ENCODE assay signal across 8 cellular contexts in the genomic region with DNA sequence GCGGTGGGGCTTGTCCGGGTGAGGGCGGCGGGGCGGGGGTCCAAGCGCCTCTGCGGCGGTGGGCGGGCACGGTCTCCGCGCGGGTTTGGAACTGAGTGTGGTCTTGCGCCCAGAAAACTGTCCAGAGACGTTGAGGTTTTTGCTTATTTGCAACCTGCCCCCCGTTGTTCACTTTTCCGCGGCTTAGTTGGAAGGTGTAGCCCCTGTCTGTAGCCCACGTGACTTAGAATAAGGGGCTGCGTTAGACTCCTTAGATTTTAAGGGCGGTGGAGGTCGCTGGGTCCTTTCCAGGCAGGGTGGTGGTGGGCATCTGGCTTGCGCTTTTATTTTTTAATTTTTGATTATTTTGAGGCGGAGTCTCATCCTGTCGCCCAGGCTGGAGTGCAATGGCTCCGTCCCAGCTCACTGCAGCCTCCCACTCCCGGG. TPM values are rescaled to one million over a fixed set of nuclear protein-coding genes. Genes with fewer than 3 reads are reported as not detected.
DNase-seq lines count a peak whose midpoint lies in the region; FAIRE-seq and TF ChIP-seq lines count a peak whose summit lies in the region.

No MANE protein-coding gene starts in this region.

- H3K14ac ChIP-seq in H9 (ENCODE audit: insufficient read depth, low read length), result peak overlapping the region; percentile 97

- H3K36me3 ChIP-seq in SJSA1, result peaks cover 73% of the 10 kb centered on the region
- peaks cover 62% of the 10 kb centered on the region for H3K36me3 ChIP-seq in skeletal muscle satellite cell (ENCODE audit: insufficient read depth, low read length)

- no peak overlapping the region for H2BK120ac ChIP-seq in H9 (ENCODE audit: low read depth, low read length, poor library complexity, severe bottlenecking)

- H2BK20ac ChIP-seq in H9 (ENCODE audit: low read depth, low read length, poor library complexity, severe bottlenecking), result no peak overlapping the region

- no peak overlapping the region for H4K5ac ChIP-seq in H9 (ENCODE audit: insufficient read length, low read depth, low read length)

- H3K23me2 ChIP-seq in H9 (ENCODE audit: insufficient read length, low read depth, low read length, poor library complexity, severe bottlenecking), result peaks cover 5% of the 10 kb centered on the region

- H2AK5ac ChIP-seq in H9 (ENCODE audit: insufficient read length, low read length), result no peak overlapping the region

- H2BK12ac ChIP-seq in H9 (ENCODE audit: insufficient read length, low read depth, low read length), result no peak overlapping the region

- H4K8ac ChIP-seq in H9 (replicated peaks; ENCODE audit: insufficient read length, low read depth, low read length), result no peak overlapping the region

- no peak overlapping the region for H3K4ac ChIP-seq in H9 (ENCODE audit: low read depth, low read length)

- peak overlapping the region; percentile 84 to 95 (median 94) for H3K27ac Mint-ChIP-seq in H9

- peaks cover 0 to 20% of the 10 kb centered on the region in 2 experiments for H3K4me1 Mint-ChIP-seq in H9

- H3K56ac ChIP-seq in H9 (ENCODE audit: insufficient read length, low read depth, low read length), result no peak overlapping the region

- peak overlapping the region; percentile 61 for H3K18ac ChIP-seq in H9 (ENCODE audit: insufficient read length, low read depth, low read length)

- H3K36me3 Mint-ChIP-seq in H9 (ENCODE audit: insufficient read depth in 1 of 3, low read depth in 3 of 3), result peaks cover 32 to 58% (median 49%) of the 10 kb centered on the region in 3 experiments

- H3K27ac ChIP-seq in H9 (ENCODE audit: insufficient read length, low read depth, low read length) (no peak overlapping the region), SJSA1 (peak overlapping the region; percentile 95)

- H2BK15ac ChIP-seq in H9 (ENCODE audit: low read depth, low read length), result no peak overlapping the region

- peak overlapping the region; percentile 97 for H3K4me3 ChIP-seq in SJSA1
- H3K4me3 ChIP-seq in fibroblast of villous mesenchyme (ENCODE audit: low read depth, low read length), result peak overlapping the region; percentile 91
- peak overlapping the region; percentile 98 for H3K4me3 ChIP-seq in skeletal muscle satellite cell (ENCODE audit: low read length)

- TF ChIP-seq CTCF in H9 (conservative IDR thresholded peaks at IDR 0.05) (no peak), fibroblast of villous mesenchyme (IDR thresholded peaks at IDR 0.05; ENCODE audit: insufficient read depth, low read depth, low read length) (no peak)

- peaks cover 12% of the 10 kb centered on the region for H3K79me1 ChIP-seq in H9 (ENCODE audit: insufficient read depth, low read depth, low read length, poor library complexity, severe bottlenecking)

- H3K27me3 ChIP-seq in H9 (ENCODE audit: insufficient read depth, low read length) (no peaks in the 10 kb centered on the region), SJSA1 (replicated peaks) (no peaks in the 10 kb centered on the region), skeletal muscle satellite cell (ENCODE audit: control insufficient read depth, insufficient read depth, low read length) (no peaks in the 10 kb centered on the region)

- peak overlapping the region; percentile 96 to 98 for H3K4me3 Mint-ChIP-seq in H9

- peaks cover 11% of the 10 kb centered on the region; the same call in 1 of the 2 replicates for H3K79me2 ChIP-seq in H9 (ENCODE audit: insufficient read depth, low read length)

- H3K27me3 Mint-ChIP-seq in H9 (ENCODE audit: low read depth), result no peaks in the 10 kb centered on the region; the same call in 1 of the 2 replicates

- H2BK5ac ChIP-seq in H9 (ENCODE audit: insufficient read length, low read length), result no peak overlapping the region

- FAIRE-seq in GM19239 (lab: Jason Lieb, UNC), result no peak

- H3K4me2 ChIP-seq in H9 (ENCODE audit: insufficient read depth, insufficient read length, low read length), result peak overlapping the region; percentile 64
- H3K4me2 ChIP-seq in skeletal muscle satellite cell (ENCODE audit: low read length), result peak overlapping the region; percentile 99

- DNase-seq in H9, result no peak
- no peak for DNase-seq in SJSA1 (ENCODE audit: low read depth in 1 of 2, low spot score in 2 of 2)
- DNase-seq in fibroblast of villous mesenchyme (ENCODE audit: low read depth), result no peak
- DNase-seq in islet precursor cell, result no peak
- DNase-seq in AG08396 (ENCODE audit: low spot score), result no peak
- DNase-seq in GM03348 (ENCODE audit: low spot score), result no peak
- DNase-seq in GM19239 (ENCODE audit: insufficient read length, low spot score), result no peak

- H3K9me3 ChIP-seq in H9 (ENCODE audit: control insufficient read depth, low read depth, low read length) (no peaks in the 10 kb centered on the region), SJSA1 (replicated peaks) (no peaks in the 10 kb centered on the region), skeletal muscle satellite cell (replicated peaks; ENCODE audit: low read length) (no peaks in the 10 kb centered on the region)

- no CpG with 5 or more reads among the region's 27 CpGs for WGBS in H9 (ENCODE audit: extremely low coverage, insufficient read length, low lambda C conversion rate)

- H3K4me1 ChIP-seq in H9 (ENCODE audit: insufficient read depth, low read length) (no peaks in the 10 kb centered on the region), SJSA1 (replicated peaks) (peaks cover 12% of the 10 kb centered on the region), skeletal muscle satellite cell (ENCODE audit: control insufficient read depth, insufficient read depth, low read length) (peaks cover 25% of the 10 kb centered on the region)

- H2AFZ ChIP-seq in H9 (ENCODE audit: low read length), result no peak overlapping the region

- no peaks in the 10 kb centered on the region for H4K20me1 ChIP-seq in H9 (ENCODE audit: control insufficient read depth, insufficient read depth, insufficient read length)

- H3K9me3 Mint-ChIP-seq in H9, result no peaks in the 10 kb centered on the region

- H3K9ac ChIP-seq in H9 (ENCODE audit: extremely low read depth, insufficient read length, low read length), result peak overlapping the region; percentile 97
- H3K9ac ChIP-seq in skeletal muscle satellite cell (ENCODE audit: low read depth, low read length), result peak overlapping the region; percentile 99

- H4K91ac ChIP-seq in H9 (ENCODE audit: insufficient read length, low read depth, low read length), result no peak overlapping the region

- no peak overlapping the region for H3T11ph ChIP-seq in H9 (ENCODE audit: low read length)

- no peak overlapping the region for H3K23ac ChIP-seq in H9 (ENCODE audit: insufficient read length, low read depth, low read length)

RNA-seq across cellular contexts. Expression of gene RPS15, which starts 0.8 kb away (rescaled TPM):
- 1,628 and 1,677 TPM in 2 replicates for total RNA-seq in H9 (2021)
- 1,442 and 2,183 TPM in 2 replicates for total RNA-seq in SJSA1 (2014; rRNA removed; shearing (Covaris generic))
- total RNA-seq in fibroblast of villous mesenchyme, result 346 and 444 TPM in 2 replicates
- total RNA-seq in skeletal muscle satellite cell (2012; rRNA removed), result 803 and 928 TPM in 2 replicates

RNA-seq across cellular contexts. Expression of gene APC2, which starts 11.0 kb away (rescaled TPM):
- total RNA-seq in H9 (2021) (0.68 and 2.0 TPM in 2 replicates), fibroblast of villous mesenchyme (0.32 and 0.43 TPM in 2 replicates)
- total RNA-seq in SJSA1 (2014; rRNA removed; shearing (Covaris generic)), result 0.25 TPM in 1 of 2 replicates, not detected in the other
- total RNA-seq in skeletal muscle satellite cell (2012; rRNA removed), result under 0.01 and 0.51 TPM in 2 replicates

RNA-seq across cellular contexts. Expression of gene DAZAP1, which starts 31.6 kb away (rescaled TPM):
- total RNA-seq in H9 (2021) (255 and 265 TPM in 2 replicates), fibroblast of villous mesenchyme (54.4 and 61.7 TPM in 2 replicates)
- total RNA-seq in SJSA1 (2014; rRNA removed; shearing (Covaris generic)), result 92.9 and 131 TPM in 2 replicates
- 54.8 and 58.5 TPM in 2 replicates for total RNA-seq in skeletal muscle satellite cell (2012; rRNA removed)

RNA-seq across cellular contexts. Expression of gene GAMT, which starts 37.6 kb away (rescaled TPM):
- 26.6 and 27.4 TPM in 2 replicates for total RNA-seq in H9 (2021)
- total RNA-seq in SJSA1 (2014; rRNA removed; shearing (Covaris generic)), result 28.6 and 35.8 TPM in 2 replicates
- 23.3 and 29.6 TPM in 2 replicates for total RNA-seq in fibroblast of villous mesenchyme
- total RNA-seq in skeletal muscle satellite cell (2012; rRNA removed), result 25.6 and 31.5 TPM in 2 replicates

RNA-seq across cellular contexts. Expression of gene C19orf25, which starts 40.1 kb away (rescaled TPM):
- total RNA-seq in H9 (2021) (30.3 and 36.8 TPM in 2 replicates), fibroblast of villous mesenchyme (29.6 and 32.8 TPM in 2 replicates)
- 29.3 and 34.2 TPM in 2 replicates for total RNA-seq in SJSA1 (2014; rRNA removed; shearing (Covaris generic))
- 25.3 and 32.4 TPM in 2 replicates for total RNA-seq in skeletal muscle satellite cell (2012; rRNA removed)
